ENCODE assay signal across 32 cellular contexts in the genomic region with DNA sequence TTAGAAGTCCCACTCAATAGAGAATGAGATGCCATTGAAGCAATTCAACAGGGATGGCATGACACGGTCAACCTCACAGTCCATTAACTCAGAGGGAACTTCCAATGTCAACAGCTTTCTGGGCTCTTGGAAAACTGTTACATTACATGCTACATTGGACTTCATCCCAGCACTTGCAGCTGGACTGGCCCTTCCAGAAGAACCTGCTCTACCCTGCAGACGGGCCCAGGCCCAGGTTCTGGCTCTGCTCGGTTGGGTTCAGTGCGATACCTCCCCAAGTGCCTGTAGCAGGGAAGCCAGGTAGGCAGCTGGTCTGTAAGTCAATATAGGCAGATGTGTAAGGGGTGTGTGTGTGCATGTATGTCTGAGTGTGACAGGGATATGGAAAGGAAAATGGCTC. TPM values are rescaled to one million over a fixed set of nuclear protein-coding genes. Genes with fewer than 3 reads are reported as not detected.
"Had no signal": no experiment of that assay in that cellular context is flagged by ENCODE, and none has a peak within 500 bp of the region (broad histone marks: within the 10 kb centered on the region; RNA-seq: fewer than 3 reads in every experiment).

No MANE protein-coding gene starts in this region.

- H3K27me3 Mint-ChIP-seq: activated CD4-positive, alpha-beta memory T cell treated with anti-CD3 and anti-CD28 coated beads, Interleukin-2, amount 10 ng/mL, durations not matched to agents 7 days and 5 days; activated CD8-positive, alpha-beta memory T cell treated with anti-CD3 and anti-CD28 coated beads, Interleukin-2, amount 10 ng/mL, durations not matched to agents 7 days and 5 days; activated naive CD4-positive, alpha-beta T cell treated with anti-CD3 and anti-CD28 coated beads, Interleukin-2, amount 10 ng/mL, durations not matched to agents 7 days and 5 days; activated naive CD8-positive, alpha-beta T cell had no signal

- H3K36me3 ChIP-seq: brain microvascular endothelial cell, SJCRH30, WERI-Rb-1 had no signal

- H3K27me3 ChIP-seq: brain microvascular endothelial cell, SJCRH30 had no signal

- DNase-seq: activated CD4-positive, alpha-beta memory T cell treated with anti-CD3 and anti-CD28 coated beads, Interleukin-2, amount 10 ng/mL, durations not matched to agents 7 days and 5 days; activated CD4-positive, alpha-beta T cell treated with anti-CD3 and anti-CD28 coated beads for 1 hour; activated CD4-positive, alpha-beta T cell treated with anti-CD3 and anti-CD28 coated beads for 48 hours; activated CD4-positive, CD25-positive, alpha-beta regulatory T cell; activated CD8-positive, alpha-beta memory T cell treated with anti-CD3 and anti-CD28 coated beads for 24 hours; activated CD8-positive, alpha-beta memory T cell treated with anti-CD3 and anti-CD28 coated beads, Interleukin-2, amount 10 ng/mL, durations not matched to agents 7 days and 5 days; activated CD8-positive, alpha-beta memory T cell treated with anti-CD3 and anti-CD28 coated beads, Interleukin-2, amount 50 U/mL, for 48 hours; activated effector memory CD4-positive, alpha-beta T cell treated with Interleukin-2 at 50 U/mL for 16 hours; activated naive CD4-positive, alpha-beta T cell treated with anti-CD3 and anti-CD28 coated beads, Interleukin-2, amount 10 ng/mL, durations not matched to agents 7 days and 5 days; activated T-cell treated with anti-CD3 and anti-CD28 coated beads, Interleukin-2, amount 50 U/mL, for 48 hours; amniotic stem cell; aorta; brain microvascular endothelial cell; Kasumi-1; KG1; MM.1S; MV-4-11; NCI-H1092; NCI-H1436 treated with DMSO at 0.1 percent for 48 hours; NCI-H1694 treated with DMSO at 0.1 percent for 48 hours; NCI-H2029; NCI-H345; NCI-H524 treated with DMSO at 0.1 percent for 48 hours; SHP77; SJCRH30; T1000; WERI-Rb-1 had no signal

- H3K27ac Mint-ChIP-seq: activated CD4-positive, alpha-beta memory T cell treated with anti-CD3 and anti-CD28 coated beads, Interleukin-2, amount 10 ng/mL, durations not matched to agents 7 days and 5 days; activated CD8-positive, alpha-beta memory T cell treated with anti-CD3 and anti-CD28 coated beads, Interleukin-2, amount 10 ng/mL, durations not matched to agents 7 days and 5 days; activated naive CD4-positive, alpha-beta T cell treated with anti-CD3 and anti-CD28 coated beads, Interleukin-2, amount 10 ng/mL, durations not matched to agents 7 days and 5 days; activated naive CD8-positive, alpha-beta T cell had no signal

- H3K4me1 Mint-ChIP-seq: activated CD4-positive, alpha-beta memory T cell treated with anti-CD3 and anti-CD28 coated beads, Interleukin-2, amount 10 ng/mL, durations not matched to agents 7 days and 5 days; activated CD8-positive, alpha-beta memory T cell treated with anti-CD3 and anti-CD28 coated beads, Interleukin-2, amount 10 ng/mL, durations not matched to agents 7 days and 5 days; activated naive CD4-positive, alpha-beta T cell treated with anti-CD3 and anti-CD28 coated beads, Interleukin-2, amount 10 ng/mL, durations not matched to agents 7 days and 5 days had no signal

- H3K36me3 Mint-ChIP-seq: activated CD8-positive, alpha-beta memory T cell treated with anti-CD3 and anti-CD28 coated beads, Interleukin-2, amount 10 ng/mL, durations not matched to agents 7 days and 5 days; activated naive CD4-positive, alpha-beta T cell treated with anti-CD3 and anti-CD28 coated beads, Interleukin-2, amount 10 ng/mL, durations not matched to agents 7 days and 5 days; activated naive CD8-positive, alpha-beta T cell had no signal

- H3K27ac ChIP-seq: brain microvascular endothelial cell, SJCRH30, SK-N-MC, WERI-Rb-1 had no signal

- H3K4me1 ChIP-seq: SJCRH30 had no signal

- H3K4me3 ChIP-seq: SJCRH30, SK-N-MC had no signal

- H3K4me3 Mint-ChIP-seq: activated CD4-positive, alpha-beta memory T cell treated with anti-CD3 and anti-CD28 coated beads, Interleukin-2, amount 10 ng/mL, durations not matched to agents 7 days and 5 days; activated CD8-positive, alpha-beta memory T cell treated with anti-CD3 and anti-CD28 coated beads, Interleukin-2, amount 10 ng/mL, durations not matched to agents 7 days and 5 days; activated naive CD4-positive, alpha-beta T cell treated with anti-CD3 and anti-CD28 coated beads, Interleukin-2, amount 10 ng/mL, durations not matched to agents 7 days and 5 days; activated naive CD8-positive, alpha-beta T cell had no signal

- ATAC-seq: activated CD8-positive, alpha-beta memory T cell treated with anti-CD3 and anti-CD28 coated beads, Interleukin-2, amount 10 ng/mL, durations not matched to agents 7 days and 5 days; Panc1 had no signal

- H3K9me3 ChIP-seq: SJCRH30 had no signal

RNA-seq across cellular contexts. Expression of gene LAMA1, which starts 12.9 kb away (rescaled TPM):
- total RNA-seq: activated CD4-positive, alpha-beta memory T cell treated with anti-CD3 and anti-CD28 coated beads, Interleukin-2, amount 10 ng/mL, durations not matched to agents 7 days and 5 days; activated CD8-positive, alpha-beta memory T cell treated with anti-CD3 and anti-CD28 coated beads, Interleukin-2, amount 10 ng/mL, durations not matched to agents 7 days and 5 days; T-helper 1 cell treated with Interleukin-12 subunit alpha and Interleukin-12 subunit beta and Interleukin-4 antibody, amounts not matched to agents 30 ng/mL and 1 ng/mL, for 36 hours; T-helper 2 cell treated with Interferon-gamma antibody and Interleukin-4, amounts not matched to agents 100 ng/mL and 5 ng/mL, for 36 hours had no signal
